ENCODE assay signal across 8 cellular contexts in genomic region chr17:42997984-42998938, GRCh38. TPM values are rescaled to one million over a fixed set of nuclear protein-coding genes. Genes with fewer than 3 reads are reported as not detected.
DNase-seq lines count a peak whose midpoint lies in the region; ATAC-seq and TF ChIP-seq lines count a peak whose summit lies in the region.

RPL27 (plus strand) TSS chr17:42998419; CDS start chr17:42998751, 332 bp downstream.

- no peaks in the 10 kb centered on the region for H3K9me3 ChIP-seq in ovary
- H3K9me3 ChIP-seq in tibial artery = no peaks in the 10 kb centered on the region

- peak; percentile 81 for TF ChIP-seq CTCF in GM10266 (IDR thresholded peaks at IDR 0.05; ENCODE audit: control insufficient read depth, insufficient read depth, low read depth, missing control alignments)
- peak; percentile 71 to 95 (median 90) for TF ChIP-seq CTCF in ovary (IDR thresholded peaks at IDR 0.05)
- TF ChIP-seq CTCF in tibial artery (IDR thresholded peaks at IDR 0.05) = peak; percentile 90 to 94

- H3K36me3 Mint-ChIP-seq in activated naive CD8-positive, alpha-beta T cell treated with anti-CD3 and anti-CD28 coated beads for 36 hours = peaks cover 48% of the 10 kb centered on the region

- intact Hi-C loops in head of caudate nucleus (cut with DNase I) (loop anchor here (10.0 kb wide), 1 partner anchor 153 kb away; the partner anchor contains the start of gene AOC2), ovary (cut with DNase I) (loop anchor here in 1 of 4 donors (10.0 kb wide), 1 partner anchor 153 kb away; the partner anchor contains the start of gene AOC2), tibial artery (cut with DNase I; ENCODE audit: low total_unique reads) (loop anchor here (5.0 kb wide), 1 partner anchor 156 kb away; the partner anchor contains the start of gene AOC2)

- H3K4me3 ChIP-seq in ovary = peak within 1 kb of the TSS; percentile 65
- peak within 1 kb of the TSS; percentile 57 to 74 for H3K4me3 ChIP-seq in tibial artery

- peak within 1 kb of the TSS; percentile 69 to 80 for H3K27ac ChIP-seq in ovary
- H3K27ac ChIP-seq in tibial artery = peak within 1 kb of the TSS; percentile 83 to 85

- TF ChIP-seq EP300 in ovary (IDR thresholded peaks at IDR 0.05) = no peak

- peak; percentile 94 for ATAC-seq in HG02610 (IDR thresholded peaks at IDR 0.05; ENCODE audit: unreplicated experiment)

- peak within 1 kb of the TSS; percentile 99 for H3K27ac Mint-ChIP-seq in activated naive CD8-positive, alpha-beta T cell treated with anti-CD3 and anti-CD28 coated beads for 36 hours

- H3K4me1 Mint-ChIP-seq in activated naive CD8-positive, alpha-beta T cell treated with anti-CD3 and anti-CD28 coated beads for 36 hours = peaks cover 35% of the 10 kb centered on the region

- peaks cover 4% of the 10 kb centered on the region for H3K4me1 ChIP-seq in ovary (ENCODE audit: insufficient read depth)
- peaks cover 0 to 20% (median 17%) of the 10 kb centered on the region in 4 donors for H3K4me1 ChIP-seq in tibial artery

- 0% methylated on average over 49 of the region's 49 CpGs for WGBS in ovary, 3 donors

- peak within 1 kb of the TSS; percentile 96 for H3K4me3 Mint-ChIP-seq in activated naive CD8-positive, alpha-beta T cell treated with anti-CD3 and anti-CD28 coated beads for 36 hours

- no peaks in the 10 kb centered on the region for H3K9me3 Mint-ChIP-seq in activated naive CD8-positive, alpha-beta T cell treated with anti-CD3 and anti-CD28 coated beads for 36 hours

- H3K27me3 ChIP-seq in ovary (no peaks in the 10 kb centered on the region), tibial artery (no peaks in the 10 kb centered on the region)

- TF ChIP-seq POLR2A in ovary (IDR thresholded peaks at IDR 0.05) = peak; percentile 89

- H3K36me3 ChIP-seq in ovary = no peaks in the 10 kb centered on the region
- H3K36me3 ChIP-seq in tibial artery = peaks cover 31 to 51% (median 39%) of the 10 kb centered on the region in 3 donors

- DNase-seq in GM10266 (ENCODE audit: extremely low spot score) = peak; percentile 89
- peak; percentile 99 for DNase-seq in NCI-H1092 treated with DMSO at 0.1 percent for 48 hours (lab: John Stamatoyannopoulos, UW)
- peak; percentile 100 for DNase-seq in SKM-1 treated with dmso at 0.1 percent for 144 hours (lab: John Stamatoyannopoulos, UW; ENCODE audit: unreplicated experiment)
- peak; percentile 95 for DNase-seq in activated naive CD8-positive, alpha-beta T cell treated with anti-CD3 and anti-CD28 coated beads for 36 hours
- peak; percentile 95 to 100 (median 99) for DNase-seq in head of caudate nucleus
- peak; percentile 97 to 99 (median 98) for DNase-seq in ovary
- DNase-seq in tibial artery = peak; percentile 99 to 100

- H3K27me3 Mint-ChIP-seq in activated naive CD8-positive, alpha-beta T cell treated with anti-CD3 and anti-CD28 coated beads for 36 hours = no peaks in the 10 kb centered on the region

RNA-seq across cellular contexts. Expression of gene RPL27, which starts in this region (rescaled TPM):
- total RNA-seq in activated naive CD8-positive, alpha-beta T cell treated with anti-CD3 and anti-CD28 coated beads for 36 hours = 1,000 to 10,000 TPM; 1,508 to 1,555 TPM
- total RNA-seq in ovary = 1,000 to 10,000 TPM; 1,130 to 2,473 (median 1,529) TPM
- polyA plus RNA-seq in ovary = 1,000 to 10,000 TPM; 3,204 to 5,312 TPM

Comparison
In these comparisons a context has a peak if more than half of its experiments do, and no peak if none do; other contexts are left out.
1. Peak in every context shown above with its lines: DNase-seq, ATAC-seq, H3K4me3 ChIP-seq and H3K27ac ChIP-seq.